Comparison of ENCODE assay signal across 8 cellular contexts in the genomic region with DNA sequence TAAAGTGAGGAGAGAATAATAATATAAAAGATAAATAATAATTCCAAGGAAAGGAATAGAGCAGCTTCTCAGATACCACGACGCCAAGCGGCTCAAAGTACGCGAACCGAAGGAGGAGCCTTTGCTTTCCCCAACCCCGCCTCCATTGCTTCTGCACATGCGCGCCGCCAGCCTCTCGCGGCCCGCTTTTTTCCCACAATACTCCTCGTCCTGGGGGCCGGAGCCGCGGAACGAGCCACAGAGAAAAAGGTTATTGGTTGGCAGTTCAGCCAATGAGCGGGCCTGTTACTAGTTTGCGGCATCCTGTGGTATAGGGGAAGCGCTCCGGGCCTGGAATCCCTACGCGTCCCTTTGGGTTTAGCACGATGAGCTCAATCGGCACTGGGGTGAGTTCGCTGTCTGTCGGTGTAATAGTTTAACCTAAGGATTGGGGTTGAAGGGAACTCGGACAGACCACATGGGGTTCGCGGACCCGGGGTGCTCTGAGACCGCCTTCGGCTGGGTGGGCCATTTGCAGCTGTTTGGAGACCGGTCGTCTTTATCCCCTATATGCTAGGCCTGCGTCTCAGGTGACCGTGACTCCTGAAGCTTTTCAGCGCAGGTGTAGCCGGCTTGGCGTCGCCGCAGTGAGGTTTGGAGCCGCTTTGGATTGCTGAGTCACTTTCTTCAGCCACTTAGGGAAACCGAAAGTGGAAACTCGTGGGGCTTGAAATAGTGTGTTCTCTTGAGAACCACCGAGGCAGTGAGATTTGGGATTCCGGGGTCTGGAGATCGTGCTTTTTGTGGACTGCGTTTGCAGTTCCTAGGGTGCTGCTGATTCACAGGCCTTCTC. TPM values are rescaled to one million over a fixed set of nuclear protein-coding genes. Genes with fewer than 3 reads are reported as not detected.
DNase-seq lines count a peak whose midpoint lies in the region; ATAC-seq and TF ChIP-seq lines count a peak whose summit lies in the region.

A gene (plus strand): TSS at position 288 of the 832 bp plus-strand sequence. CDS start 78 bp downstream, at position 366.

- H3K36me3 ChIP-seq in Panc1 (ENCODE audit: control insufficient read depth, insufficient read depth, low read length) (peaks cover 12% of the 10 kb centered on the region), mucosa of rectum (ENCODE audit: control insufficient read depth in 2 of 2, insufficient read depth in 2 of 2, low read length in 2 of 2) (peaks cover 5 to 7% of the 10 kb centered on the region in 2 donors)

- peak within 1 kb of the TSS; percentile 95 to 98 for H3K9ac ChIP-seq in mucosa of rectum (ENCODE audit: low read depth in 1 of 2, low read length in 2 of 2)

- TF ChIP-seq CTCF in Panc1 (IDR thresholded peaks at IDR 0.05): no peak

- no peaks in the 10 kb centered on the region for H3K9me3 Mint-ChIP-seq in activated T-cell treated with anti-CD3 and anti-CD28 coated beads, Interleukin-2, amount 50 U/mL, for 4 hours

- peak; percentile 98 for DNase-seq in DMS53 (lab: John Stamatoyannopoulos, UW)
- peak; percentile 89 for DNase-seq in KG1 (lab: John Stamatoyannopoulos, UW)
- DNase-seq in Panc1 (ENCODE audit: low read depth, low spot score): peak; percentile 78
- peak; percentile 96 for DNase-seq in activated T-cell treated with anti-CD3 and anti-CD28 coated beads, Interleukin-2, amount 50 U/mL, for 4 hours
- peak; percentile 98 for DNase-seq in erythroblast (lab: John Stamatoyannopoulos, UW)
- peak; percentile 97 for DNase-seq in stimulated activated CD8-positive, alpha-beta memory T cell treated with anti-CD3 and anti-CD28 coated beads, Interleukin-4, amount 100 ng/mL, for 48 hours

- BruUV-seq in Panc1 (replicated peaks; lab: Mats Ljungman, UMichigan): TSS peak; percentile 91

- H3K4me3 Mint-ChIP-seq in activated T-cell treated with anti-CD3 and anti-CD28 coated beads, Interleukin-2, amount 50 U/mL, for 4 hours: peak within 1 kb of the TSS; percentile 94

- peaks cover 14% of the 10 kb centered on the region for H3K4me1 ChIP-seq in Panc1 (ENCODE audit: control insufficient read depth, insufficient read depth, low read length)
- peaks cover 7 to 16% of the 10 kb centered on the region in 2 donors for H3K4me1 ChIP-seq in mucosa of rectum (ENCODE audit: control insufficient read depth in 2 of 2, insufficient read depth in 2 of 2, low read length in 2 of 2)

- peaks cover 41% of the 10 kb centered on the region for H3K4me1 Mint-ChIP-seq in activated T-cell treated with anti-CD3 and anti-CD28 coated beads, Interleukin-2, amount 50 U/mL, for 4 hours (ENCODE audit: low read depth)

- H3K36me3 Mint-ChIP-seq in activated T-cell treated with anti-CD3 and anti-CD28 coated beads, Interleukin-2, amount 50 U/mL, for 4 hours (ENCODE audit: insufficient read depth): peaks cover 9% of the 10 kb centered on the region

- intact Hi-C loops in Panc1 (cut with micrococcal nuclease; ENCODE audit: unreplicated experiment): no loop called here

- H3K27me3 ChIP-seq in Panc1 (ENCODE audit: control insufficient read depth, insufficient read depth, low read length): no peaks in the 10 kb centered on the region
- H3K27me3 ChIP-seq in mucosa of rectum (ENCODE audit: control insufficient read depth in 2 of 2, insufficient read depth in 2 of 2, low read length in 2 of 2): no peaks in the 10 kb centered on the region

- CTCF ChIA-PET in Panc1 (lab: Charles Lee): no interaction called here

- H3K27ac ChIP-seq in Panc1 (ENCODE audit: low read length) (peak within 1 kb of the TSS; percentile 96), mucosa of rectum (ENCODE audit: low read depth in 2 of 2, low read length in 2 of 2) (peak within 1 kb of the TSS; percentile 97 to 98)

- H3K4me3 ChIP-seq in Panc1 (ENCODE audit: low read depth in 2 of 2, low read length in 2 of 2): peak within 1 kb of the TSS; percentile 81 to 97
- peak within 1 kb of the TSS; percentile 98 to 99 for H3K4me3 ChIP-seq in mucosa of rectum (ENCODE audit: low read length in 2 of 2)

- H3K9me3 ChIP-seq in Panc1 (ENCODE audit: control insufficient read depth, insufficient read depth, low read depth, low read length) (no peaks in the 10 kb centered on the region), mucosa of rectum (ENCODE audit: control insufficient read depth in 2 of 2, low read length in 2 of 2) (no peaks in the 10 kb centered on the region)

- in situ Hi-C loops in Panc1 (cut with HindIII; ENCODE audit: low pct_unique_long_range_greater_than_20kb, low sequenced_read_pairs): no loop called here

- POLR2A ChIA-PET in Panc1 (lab: Charles Lee): interaction anchor here (0.6 kb wide), 2 partner anchors 8 to 12 kb away, joined by 5 read pairs; no protein-coding TSS in a partner anchor

- peak; percentile 96 for TF ChIP-seq POLR2A in erythroblast (IDR thresholded peaks at IDR 0.05; ENCODE audit: low read length)

- peak; percentile 89 for ATAC-seq in GM21723 (IDR thresholded peaks at IDR 0.05; ENCODE audit: unreplicated experiment)
- ATAC-seq in Panc1: peak; percentile 98
- ATAC-seq in activated T-cell treated with anti-CD3 and anti-CD28 coated beads, Interleukin-2, amount 50 U/mL, for 4 hours: peak; percentile 91 to 94

- no peaks in the 10 kb centered on the region for H3K27me3 Mint-ChIP-seq in activated T-cell treated with anti-CD3 and anti-CD28 coated beads, Interleukin-2, amount 50 U/mL, for 4 hours (ENCODE audit: low read depth)

RNA-seq across cellular contexts. Expression of the gene that starts here (rescaled TPM):
- total RNA-seq in Panc1 (2021; ENCODE audit: unreplicated experiment): 159 TPM
- 68.1 TPM for polyA plus RNA-seq in Panc1 (2012; ENCODE audit: insufficient read length)
- 100 to 1,000 TPM; 485 to 528 (median 512) TPM for total RNA-seq in activated T-cell treated with anti-CD3 and anti-CD28 coated beads, Interleukin-2, amount 50 U/mL, for 4 hours

Comparison
In these comparisons a context has a peak if more than half of its experiments do, and no peak if none do; other contexts are left out.
1. Peak in every context shown above with its lines: DNase-seq, ATAC-seq, H3K4me3 ChIP-seq and H3K27ac ChIP-seq.